24 cellular contexts compared by ENCODE assay signal in genomic region chr19:11018743-11019142, GRCh38. TPM values are rescaled to one million over a fixed set of nuclear protein-coding genes. Genes with fewer than 3 reads are reported as not detected.
DNase-seq lines count a peak whose midpoint lies in the region; ATAC-seq and TF ChIP-seq lines count a peak whose summit lies in the region.
"Had no signal": no experiment of that assay in that cellular context is flagged by ENCODE, and none has a peak within 500 bp of the region (broad histone marks: within the 10 kb centered on the region; RNA-seq: fewer than 3 reads in every experiment).

No MANE protein-coding gene starts in this region.

- no peaks in the 10 kb centered on the region for H4K20me1 ChIP-seq in hepatocyte (ENCODE audit: insufficient read depth, poor library complexity, severe bottlenecking)

- no peak overlapping the region for H2BK12ac ChIP-seq in neuronal stem cell (ENCODE audit: low read length)

- peaks cover 94% of the 10 kb centered on the region for H3K36me3 Mint-ChIP-seq in activated T-cell treated with anti-CD3 and anti-CD28 coated beads, Interleukin-2, amount 50 U/mL, for 24 hours (ENCODE audit: low read depth)
- peaks cover 41% of the 10 kb centered on the region for H3K36me3 Mint-ChIP-seq in activated T-cell treated with anti-CD3 and anti-CD28 coated beads, Interleukin-2, amount 50 U/mL, for 4 hours (ENCODE audit: insufficient read depth)

- H4K8ac ChIP-seq in neuronal stem cell (ENCODE audit: low read depth, low read length): no peak overlapping the region

- H2AK5ac ChIP-seq in neuronal stem cell (ENCODE audit: low read depth, low read length): no peak overlapping the region

- H3K14ac ChIP-seq in neuronal stem cell (ENCODE audit: low read length): no peak overlapping the region

- TF ChIP-seq CTCF in hepatocyte (IDR thresholded peaks at IDR 0.05; ENCODE audit: poor library complexity): no peak
- no peak for TF ChIP-seq CTCF in ascending aorta (IDR thresholded peaks at IDR 0.05)

- peak overlapping the region; percentile 62 for H3K23ac ChIP-seq in neuronal stem cell (ENCODE audit: low read depth, low read length, poor library complexity)

- H3K27ac ChIP-seq in hepatocyte (peak overlapping the region; percentile 92), neuronal stem cell (replicated peaks; ENCODE audit: low read length) (no peak overlapping the region), ascending aorta (no peak overlapping the region)
- H3K27ac ChIP-seq: body of pancreas, tibial artery had no signal

- H3K18ac ChIP-seq in neuronal stem cell (ENCODE audit: low read length): no peak overlapping the region

- H2AFZ ChIP-seq in hepatocyte (no peak overlapping the region), neuronal stem cell (ENCODE audit: low read length) (no peak overlapping the region)

- H3K4me1 Mint-ChIP-seq in activated T-cell treated with anti-CD3 and anti-CD28 coated beads, Interleukin-2, amount 50 U/mL, for 24 hours (ENCODE audit: low read depth): no peaks in the 10 kb centered on the region
- H3K4me1 Mint-ChIP-seq in activated T-cell treated with anti-CD3 and anti-CD28 coated beads, Interleukin-2, amount 50 U/mL, for 4 hours (ENCODE audit: low read depth): no peaks in the 10 kb centered on the region
- H3K4me1 Mint-ChIP-seq: activated naive CD8-positive, alpha-beta T cell treated with anti-CD3 and anti-CD28 coated beads for 36 hours; B cell; endodermal cell had no signal

- no peaks in the 10 kb centered on the region for H3K9me3 Mint-ChIP-seq in activated T-cell treated with anti-CD3 and anti-CD28 coated beads, Interleukin-2, amount 50 U/mL, for 24 hours
- H3K9me3 Mint-ChIP-seq in activated T-cell treated with anti-CD3 and anti-CD28 coated beads, Interleukin-2, amount 50 U/mL, for 4 hours: no peaks in the 10 kb centered on the region
- H3K9me3 Mint-ChIP-seq: activated naive CD8-positive, alpha-beta T cell treated with anti-CD3 and anti-CD28 coated beads for 36 hours; activated T-helper 2 cell treated with anti-CD3 and anti-CD28 coated beads, Interferon-gamma antibody, Interleukin-2, Interleukin-4, amounts not matched to agents 10 μg/mL and 5 μg/mL and 100 μg/mL, durations not matched to agents 14 hours and 24 hours and 36 hours; endodermal cell; HFFc6; naive thymus-derived CD4-positive, alpha-beta T cell had no signal

- peaks cover 28% of the 10 kb centered on the region for H3K79me1 ChIP-seq in neuronal stem cell (ENCODE audit: low read depth, low read length)

- H3K79me2 ChIP-seq in hepatocyte: no peaks in the 10 kb centered on the region

- ATAC-seq in activated T-cell treated with anti-CD3 and anti-CD28 coated beads, Interleukin-2, amount 50 U/mL, for 4 hours: no peak
- ATAC-seq: activated CD8-positive, alpha-beta memory T cell treated with anti-CD3 and anti-CD28 coated beads, Interleukin-2, amount 10 ng/mL, durations not matched to agents 7 days and 5 days; body of pancreas; HepG2; naive thymus-derived CD4-positive, alpha-beta T cell; stimulated activated naive CD8-positive, alpha-beta T cell treated with anti-CD3 and anti-CD28 coated beads, Interleukin-15, Interleukin-2, amounts not matched to agents 100 U/mL and 50 U/mL, for 24 hours had no signal

- no peak overlapping the region for H2BK120ac ChIP-seq in neuronal stem cell (ENCODE audit: low read depth, low read length)

- no peak overlapping the region for H3K4me3 Mint-ChIP-seq in activated T-cell treated with anti-CD3 and anti-CD28 coated beads, Interleukin-2, amount 50 U/mL, for 24 hours
- H3K4me3 Mint-ChIP-seq in activated T-cell treated with anti-CD3 and anti-CD28 coated beads, Interleukin-2, amount 50 U/mL, for 4 hours: no peak overlapping the region
- H3K4me3 Mint-ChIP-seq: activated CD8-positive, alpha-beta memory T cell treated with anti-CD3 and anti-CD28 coated beads, Interleukin-2, amount 10 ng/mL, durations not matched to agents 7 days and 5 days; activated naive CD8-positive, alpha-beta T cell treated with anti-CD3 and anti-CD28 coated beads for 36 hours; B cell; endodermal cell; HFFc6; naive thymus-derived CD4-positive, alpha-beta T cell had no signal

- H3K9ac ChIP-seq in neuronal stem cell (ENCODE audit: low read depth, low read length, poor library complexity): no peak overlapping the region

- H2BK5ac ChIP-seq in neuronal stem cell (ENCODE audit: low read length): peak overlapping the region; percentile 62

- H2BK15ac ChIP-seq in neuronal stem cell (ENCODE audit: low read length): no peak overlapping the region

- peak overlapping the region; percentile 23 for H3K27ac Mint-ChIP-seq in activated T-cell treated with anti-CD3 and anti-CD28 coated beads, Interleukin-2, amount 50 U/mL, for 24 hours
- H3K27ac Mint-ChIP-seq: activated CD8-positive, alpha-beta memory T cell treated with anti-CD3 and anti-CD28 coated beads, Interleukin-2, amount 10 ng/mL, durations not matched to agents 7 days and 5 days; activated naive CD8-positive, alpha-beta T cell treated with anti-CD3 and anti-CD28 coated beads for 36 hours; activated T-helper 2 cell treated with anti-CD3 and anti-CD28 coated beads, Interferon-gamma antibody, Interleukin-2, Interleukin-4, amounts not matched to agents 10 μg/mL and 5 μg/mL and 100 μg/mL, durations not matched to agents 14 hours and 24 hours and 36 hours; B cell; HFFc6 had no signal

- H3K4me1 ChIP-seq in hepatocyte (ENCODE audit: insufficient read depth) (peaks cover 12% of the 10 kb centered on the region), neuronal stem cell (ENCODE audit: control insufficient read depth in 2 of 2, insufficient read depth in 1 of 2, low read depth in 1 of 2, low read length in 2 of 2) (no peaks in the 10 kb centered on the region), ascending aorta (no peaks in the 10 kb centered on the region)

- DNase-seq in activated T-cell treated with anti-CD3 and anti-CD28 coated beads, Interleukin-2, amount 50 U/mL, for 24 hours: no peak
- DNase-seq in activated T-cell treated with anti-CD3 and anti-CD28 coated beads, Interleukin-2, amount 50 U/mL, for 4 hours: no peak
- peak; percentile 40 for DNase-seq in hepatocyte (ENCODE audit: low spot score)
- DNase-seq in neuronal stem cell (ENCODE audit: low spot score): no peak
- DNase-seq in ascending aorta (ENCODE audit: low spot score in 2 of 2): no peak
- no peak for DNase-seq in stimulated activated CD4-positive, alpha-beta T cell treated with anti-CD3 and anti-CD28 coated beads, Interleukin-4, amount 100 ng/mL, for 4 hours
- DNase-seq in NCI-H128 (lab: John Stamatoyannopoulos, UW; ENCODE audit: unreplicated experiment): no peak
- no peak for DNase-seq in activated CD4-positive, alpha-beta T cell treated with anti-CD3 and anti-CD28 coated beads, Interleukin-2, amount 50 U/mL, for 4 hours
- DNase-seq: activated CD4-positive, CD25-positive, alpha-beta regulatory T cell treated with anti-CD3 and anti-CD28 coated beads, Interleukin-2, amount 50 U/mL, for 72 hours; activated CD8-positive, alpha-beta memory T cell treated with anti-CD3 and anti-CD28 coated beads, Interleukin-2, amount 10 ng/mL, durations not matched to agents 7 days and 5 days; activated naive CD8-positive, alpha-beta T cell treated with anti-CD3 and anti-CD28 coated beads for 36 hours; body of pancreas; COR-L47; endodermal cell; HFFc6; naive thymus-derived CD4-positive, alpha-beta T cell; NCI-H1105 treated with DMSO at 0.1 percent for 48 hours; NCI-H510A treated with DMSO at 0.1 percent for 48 hours; stimulated activated naive CD8-positive, alpha-beta T cell treated with anti-CD3 and anti-CD28 coated beads, Interleukin-15, Interleukin-2, amounts not matched to agents 100 U/mL and 50 U/mL, for 24 hours; SW 1271 had no signal

- H3K4ac ChIP-seq in neuronal stem cell (ENCODE audit: low read length): no peak overlapping the region

- H3K36me3 ChIP-seq in hepatocyte (replicated peaks; ENCODE audit: insufficient read depth, low read depth): no peaks in the 10 kb centered on the region
- peaks cover 87 to 99% of the 10 kb centered on the region in 2 donors for H3K36me3 ChIP-seq in neuronal stem cell (replicated peaks in 1 of 2; ENCODE audit: control insufficient read depth in 2 of 2, insufficient read depth in 2 of 2, low read length in 2 of 2)
- peaks cover 90 to 99% of the 10 kb centered on the region in 2 donors for H3K36me3 ChIP-seq in ascending aorta

- H3K4me2 ChIP-seq in hepatocyte: peak overlapping the region; percentile 51
- H3K4me2 ChIP-seq in neuronal stem cell (ENCODE audit: insufficient read depth, low read length, poor library complexity, severe bottlenecking): no peak overlapping the region

- H3K4me3 ChIP-seq in hepatocyte (no peak overlapping the region), neuronal stem cell (ENCODE audit: low read length in 2 of 2) (no peak overlapping the region), ascending aorta (no peak overlapping the region)
- H3K4me3 ChIP-seq: body of pancreas, tibial artery had no signal

- intact Hi-C loops in ascending aorta (cut with DNase I): no loop called here

- no peaks in the 10 kb centered on the region for H3K27me3 Mint-ChIP-seq in activated T-cell treated with anti-CD3 and anti-CD28 coated beads, Interleukin-2, amount 50 U/mL, for 24 hours
- H3K27me3 Mint-ChIP-seq in activated T-cell treated with anti-CD3 and anti-CD28 coated beads, Interleukin-2, amount 50 U/mL, for 4 hours (ENCODE audit: low read depth): no peaks in the 10 kb centered on the region
- H3K27me3 Mint-ChIP-seq: activated CD8-positive, alpha-beta memory T cell treated with anti-CD3 and anti-CD28 coated beads, Interleukin-2, amount 10 ng/mL, durations not matched to agents 7 days and 5 days; activated naive CD8-positive, alpha-beta T cell treated with anti-CD3 and anti-CD28 coated beads for 36 hours; B cell; naive thymus-derived CD4-positive, alpha-beta T cell had no signal

- H3K27me3 ChIP-seq in hepatocyte: no peaks in the 10 kb centered on the region
- no peaks in the 10 kb centered on the region for H3K27me3 ChIP-seq in neuronal stem cell (ENCODE audit: control insufficient read depth in 3 of 3, insufficient read depth in 3 of 3, low read depth in 1 of 3, low read length in 3 of 3)
- no peaks in the 10 kb centered on the region for H3K27me3 ChIP-seq in ascending aorta
- H3K27me3 ChIP-seq: body of pancreas, tibial artery had no signal

- WGBS in hepatocyte (ENCODE audit: low lambda C conversion rate, missing lambda C conversion rate): 89% methylated on average over 13 of the region's 13 CpGs
- WGBS in neuronal stem cell (ENCODE audit: extremely low coverage in 2 of 2, insufficient read length in 2 of 2, insufficient replicate concordance in 1 of 2), 2 donors: no CpG with 5 or more reads among the region's 13 CpGs

- H4K91ac ChIP-seq in neuronal stem cell (ENCODE audit: low read depth, low read length, poor library complexity): no peak overlapping the region

- no peaks in the 10 kb centered on the region for H3K9me3 ChIP-seq in hepatocyte (ENCODE audit: low read depth)
- no peaks in the 10 kb centered on the region for H3K9me3 ChIP-seq in neuronal stem cell (replicated peaks in 1 of 2; ENCODE audit: control insufficient read depth in 2 of 2, insufficient read depth in 1 of 2, low read depth in 1 of 2, low read length in 2 of 2)
- H3K9me3 ChIP-seq in ascending aorta: no peaks in the 10 kb centered on the region
- H3K9me3 ChIP-seq: body of pancreas, tibial artery had no signal

- no peaks in the 10 kb centered on the region for H3K9me2 ChIP-seq in hepatocyte (replicated peaks; ENCODE audit: insufficient read depth)

RNA-seq across cellular contexts. Expression of gene SMARCA4, which starts 57.9 kb away (rescaled TPM):
- total RNA-seq in activated T-cell treated with anti-CD3 and anti-CD28 coated beads, Interleukin-2, amount 50 U/mL, for 4 hours: 100 to 1,000 TPM; 160 to 168 (median 162) TPM
- total RNA-seq in hepatocyte (36.9 and 80.7 TPM in 2 replicates), ascending aorta (89.5 TPM)
- polyA plus RNA-seq in hepatocyte: 93.4 and 108 TPM in 2 replicates
- polyA plus RNA-seq in neuronal stem cell (2013, experiment 1 of 2): 168 TPM
- 160 TPM for polyA plus RNA-seq in neuronal stem cell (2013, experiment 2 of 2)
